ENCODE assay signal across 1 cellular context in the genomic region with DNA sequence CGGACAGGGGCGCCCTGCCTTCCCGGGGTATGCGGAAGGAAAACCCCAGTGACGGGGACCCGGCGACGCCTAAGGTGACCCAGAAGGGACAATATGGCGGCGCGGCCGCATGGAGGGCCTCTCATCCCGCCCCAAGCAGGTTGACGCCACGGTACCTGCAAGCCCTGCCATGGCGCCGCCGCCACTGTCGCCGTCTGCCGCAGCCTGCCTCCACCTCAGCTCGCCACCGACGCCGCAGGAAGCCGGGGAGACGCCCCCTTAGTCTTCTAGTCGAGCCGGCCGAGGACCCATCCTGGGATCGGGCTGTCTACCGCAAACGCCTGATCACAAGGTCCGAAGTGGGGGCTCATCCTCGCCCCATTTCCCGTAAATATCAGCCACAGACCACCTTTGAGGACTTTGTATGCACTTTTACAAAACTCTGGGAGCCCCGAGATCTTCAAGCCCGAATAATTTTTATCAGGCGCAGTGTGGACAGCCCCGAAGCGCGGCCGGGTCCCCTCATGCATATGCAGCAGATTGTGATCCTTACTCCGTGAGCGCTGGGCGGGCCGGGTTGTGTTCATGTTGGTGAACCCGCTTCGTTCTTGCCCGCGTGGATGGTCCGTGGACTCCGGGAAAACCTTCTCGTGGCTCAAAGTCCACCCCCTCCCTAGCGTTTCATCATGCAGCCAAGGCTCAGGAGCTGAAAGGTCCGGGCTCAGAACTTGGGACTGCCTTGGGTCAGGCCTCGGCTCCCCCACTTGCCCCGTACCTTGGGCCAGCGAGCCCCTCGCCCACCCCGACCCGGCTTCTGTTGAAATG.
TF ChIP-seq lines count a peak whose summit lies in the region.

A gene with protein sequence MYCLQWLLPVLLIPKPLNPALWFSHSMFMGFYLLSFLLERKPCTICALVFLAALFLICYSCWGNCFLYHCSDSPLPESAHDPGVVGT (minus strand): TSS at position 239 of the 804 bp plus-strand sequence. CDS start 8,702 bp downstream, outside the sequence.

TF ChIP-seq in HepG2, 621 proteins besides CTCF, POLR2A, EP300 and RAD21 (continued from another document and continues in another):
- TF ChIP-seq ZNF207 (IDR thresholded peaks at IDR 0.05; ENCODE audit: borderline replicate concordance) = no peak
- TF ChIP-seq AFF4 (CRISPR knock-in tag; IDR thresholded peaks at IDR 0.05) = 0 out of 2 replicates have a peak, but pooled peaks have one; percentile 23
- TF ChIP-seq NKX3-1 (CRISPR knock-in tag; IDR thresholded peaks at IDR 0.05) = no peak
- no peak for TF ChIP-seq GABPA (IDR thresholded peaks at IDR 0.05; ENCODE audit: low read depth, low read length)
- TF ChIP-seq GABPA (CRISPR knock-in tag; IDR thresholded peaks at IDR 0.05; ENCODE audit: low read depth) = peak; percentile 63; the same call in 1 of the 2 replicates
- no peak for TF ChIP-seq FOXP1 (IDR thresholded peaks at IDR 0.05)
- TF ChIP-seq FOXP1 (CRISPR knock-in tag; IDR thresholded peaks at IDR 0.05) = no peak
- TF ChIP-seq ZNF737 (CRISPR knock-in tag; IDR thresholded peaks at IDR 0.05; ENCODE audit: borderline replicate concordance) = peak; percentile 71; the same call in 1 of the 2 replicates
- peak; percentile 95 for TF ChIP-seq KAT8 (CRISPR knock-in tag; IDR thresholded peaks at IDR 0.05)
- TF ChIP-seq NFYC (CRISPR knock-in tag; IDR thresholded peaks at IDR 0.05) = no peak; the same call in 1 of the 2 replicates
- TF ChIP-seq ZNF703 (CRISPR knock-in tag; IDR thresholded peaks at IDR 0.05; ENCODE audit: borderline replicate concordance) = peak; percentile 45
- no peak for TF ChIP-seq ZFP1 (CRISPR knock-in tag; IDR thresholded peaks at IDR 0.05)
- TF ChIP-seq, protein P1, sequence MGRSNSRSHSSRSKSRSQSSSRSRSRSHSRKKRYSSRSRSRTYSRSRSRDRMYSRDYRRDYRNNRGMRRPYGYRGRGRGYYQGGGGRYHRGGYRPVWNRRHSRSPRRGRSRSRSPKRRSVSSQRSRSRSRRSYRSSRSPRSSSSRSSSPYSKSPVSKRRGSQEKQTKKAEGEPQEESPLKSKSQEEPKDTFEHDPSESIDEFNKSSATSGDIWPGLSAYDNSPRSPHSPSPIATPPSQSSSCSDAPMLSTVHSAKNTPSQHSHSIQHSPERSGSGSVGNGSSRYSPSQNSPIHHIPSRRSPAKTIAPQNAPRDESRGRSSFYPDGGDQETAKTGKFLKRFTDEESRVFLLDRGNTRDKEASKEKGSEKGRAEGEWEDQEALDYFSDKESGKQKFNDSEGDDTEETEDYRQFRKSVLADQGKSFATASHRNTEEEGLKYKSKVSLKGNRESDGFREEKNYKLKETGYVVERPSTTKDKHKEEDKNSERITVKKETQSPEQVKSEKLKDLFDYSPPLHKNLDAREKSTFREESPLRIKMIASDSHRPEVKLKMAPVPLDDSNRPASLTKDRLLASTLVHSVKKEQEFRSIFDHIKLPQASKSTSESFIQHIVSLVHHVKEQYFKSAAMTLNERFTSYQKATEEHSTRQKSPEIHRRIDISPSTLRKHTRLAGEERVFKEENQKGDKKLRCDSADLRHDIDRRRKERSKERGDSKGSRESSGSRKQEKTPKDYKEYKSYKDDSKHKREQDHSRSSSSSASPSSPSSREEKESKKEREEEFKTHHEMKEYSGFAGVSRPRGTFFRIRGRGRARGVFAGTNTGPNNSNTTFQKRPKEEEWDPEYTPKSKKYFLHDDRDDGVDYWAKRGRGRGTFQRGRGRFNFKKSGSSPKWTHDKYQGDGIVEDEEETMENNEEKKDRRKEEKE (IDR thresholded peaks at IDR 0.05) = no peak
- peak; percentile 35 for TF ChIP-seq ZNF609 (CRISPR knock-in tag; IDR thresholded peaks at IDR 0.05; ENCODE audit: borderline replicate concordance)
- no peak for TF ChIP-seq MAFG (CRISPR knock-in tag; IDR thresholded peaks at IDR 0.05)
- no peak; the same call in 1 of the 2 replicates for TF ChIP-seq ZNF629 (CRISPR knock-in tag; conservative IDR thresholded peaks at IDR 0.05)
- TF ChIP-seq SRSF1 (optimal IDR thresholded peaks at IDR 0.05; ENCODE audit: low read depth, low read length) = peak; percentile 71
- peak; percentile 78; the same call in 1 of the 2 replicates for TF ChIP-seq NFAT5 (CRISPR knock-in tag; IDR thresholded peaks at IDR 0.05)
- peak; percentile 49; the same call in 1 of the 2 replicates for TF ChIP-seq ZNF281 (CRISPR knock-in tag; IDR thresholded peaks at IDR 0.05; ENCODE audit: borderline replicate concordance)
- TF ChIP-seq ZNF138 (CRISPR knock-in tag; IDR thresholded peaks at IDR 0.05; ENCODE audit: low read depth) = peak; percentile 98
- TF ChIP-seq SKI (IDR thresholded peaks at IDR 0.05; ENCODE audit: partially characterized antibody) = peak; percentile 96
- no peak for TF ChIP-seq IKZF1 (IDR thresholded peaks at IDR 0.05)
- TF ChIP-seq MLLT10 (CRISPR knock-in tag; IDR thresholded peaks at IDR 0.05) = no peak
